Comparison of ENCODE assay signal across 19 cellular contexts in the genomic region with DNA sequence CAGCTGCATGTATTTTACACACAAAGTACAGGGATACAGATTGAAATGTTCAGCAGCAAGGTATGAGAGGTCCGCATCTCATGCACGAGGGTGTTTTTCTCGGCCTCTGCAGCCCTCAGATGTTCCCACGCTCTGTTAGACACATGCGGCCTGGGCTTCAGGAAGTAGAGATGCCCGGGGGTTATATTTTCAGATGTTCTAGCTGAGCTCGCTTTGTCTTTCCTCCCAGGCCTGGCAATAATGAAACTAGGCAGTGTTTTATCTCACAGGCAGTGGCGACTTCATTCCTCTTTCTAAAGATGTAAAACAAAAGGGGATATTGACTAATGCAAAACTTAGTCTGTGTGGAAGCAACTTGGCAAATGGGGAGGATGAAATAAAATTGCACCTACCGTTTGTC.
"Had no signal": no experiment of that assay in that cellular context is flagged by ENCODE, and none has a peak within 500 bp of the region (broad histone marks: within the 10 kb centered on the region; RNA-seq: fewer than 3 reads in every experiment).

No MANE protein-coding gene starts in this region.

- H3K27me3 Mint-ChIP-seq: progenitor cell of endocrine pancreas had no signal

- DNase-seq: colonic mucosa; dermis blood vessel endothelial cell; erythroblast; foreskin keratinocyte; islet precursor cell; mammary epithelial cell; mucosa of descending colon; natural killer cell; pancreas; right cardiac atrium; small intestine; stimulated activated CD4-positive, alpha-beta T cell treated with anti-CD3 and anti-CD28 coated beads, Interleukin-12 subunit alpha, Interleukin-12 subunit beta, amount 100 ng/mL, for 4 hours; stimulated activated naive CD4-positive, alpha-beta T cell; stomach; substantia nigra; transverse colon had no signal

- H3K4me3 Mint-ChIP-seq: natural killer cell, neural crest cell had no signal

- H3K27me3 ChIP-seq: colonic mucosa, foreskin keratinocyte, pancreas, stomach, transverse colon had no signal

- H3K27ac Mint-ChIP-seq: natural killer cell, progenitor cell of endocrine pancreas had no signal

- H3K9me3 ChIP-seq: colonic mucosa, mucosa of descending colon, pancreas, stomach, thoracic aorta, transverse colon had no signal

- H3K4me3 ChIP-seq: colonic mucosa, mucosa of descending colon, pancreas, stomach, thoracic aorta, transverse colon had no signal

- H3K36me3 ChIP-seq: colonic mucosa, thoracic aorta had no signal

- H3K9me3 Mint-ChIP-seq: natural killer cell had no signal
